In the genomic region with DNA sequence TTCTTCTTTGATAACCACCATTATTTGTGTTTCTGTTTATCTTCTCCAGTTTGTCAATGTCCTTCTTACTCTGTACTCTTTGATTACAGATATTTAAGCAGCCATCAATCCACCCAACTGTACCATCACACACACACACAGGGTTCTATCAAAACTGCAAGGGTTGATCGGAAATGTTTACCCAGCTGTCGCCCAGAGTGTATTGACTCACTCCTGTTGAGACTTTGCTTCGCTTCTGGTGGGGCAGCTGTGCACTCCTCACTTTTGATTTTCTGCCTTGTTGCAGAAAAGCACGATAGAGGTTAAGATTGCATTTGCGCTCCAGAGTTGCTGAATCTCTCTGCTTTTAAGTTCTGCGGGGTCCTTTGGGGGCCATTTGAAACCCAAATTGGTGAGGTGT, we compare ENCODE assay signal across 19 cellular contexts.
DNase-seq lines count a peak whose midpoint lies in the region; ATAC-seq, FAIRE-seq and TF ChIP-seq lines count a peak whose summit lies in the region.
"Had no signal": no experiment of that assay in that cellular context is flagged by ENCODE, and none has a peak within 500 bp of the region (broad histone marks: within the 10 kb centered on the region; RNA-seq: fewer than 3 reads in every experiment).

No MANE protein-coding gene starts in this region.

- DNase-seq in DMS 273 (lab: John Stamatoyannopoulos, UW; ENCODE audit: unreplicated experiment): peak; percentile 45
- DNase-seq in DMS 273 treated with DMSO at 0.1 percent for 48 hours (lab: John Stamatoyannopoulos, UW): no peak
- peak; percentile 93 for DNase-seq in NCI-H2171 treated with DMSO at 0.1 percent for 48 hours (lab: John Stamatoyannopoulos, UW)
- no peak for DNase-seq in activated T-helper 1 cell treated with anti-CD3 and anti-CD28 coated beads, Interleukin-12 subunit alpha, Interleukin-12 subunit beta, Interleukin-2, Interleukin-4 antibody, amounts not matched to agents 30 ng/mL and 10 ng/mL and 1 ng/mL, durations not matched to agents 14 hours and 24 hours and 36 hours (ENCODE audit: low spot score)
- no peak for DNase-seq in H54 (ENCODE audit: insufficient read length, low spot score)
- no peak for DNase-seq in OCI-M2 (lab: John Stamatoyannopoulos, UW; ENCODE audit: unreplicated experiment)
- DNase-seq: activated naive CD8-positive, alpha-beta T cell treated with anti-CD3 and anti-CD28 coated beads for 36 hours; Kasumi-1; lower lobe of right lung; naive B cell; PC-9; posterior cingulate gyrus; stimulated activated naive CD8-positive, alpha-beta T cell treated with anti-CD3 and anti-CD28 coated beads, Interleukin-15, Interleukin-2, amounts not matched to agents 100 U/mL and 50 U/mL, for 24 hours had no signal

- ATAC-seq in stimulated activated memory B cell treated with anti-CD40 and anti-IgM and Interleukin-4, amounts not matched to agents 10 μg/mL and 1 μg/mL and 100 μg/mL, for 72 hours: no peak
- no peak for ATAC-seq in HG02588 (IDR thresholded peaks at IDR 0.05; ENCODE audit: unreplicated experiment)
- ATAC-seq: esophagus mucosa; GM12878; lower lobe of right lung; SK-N-SH treated with all-trans-retinoic acid at 6 μM for 48 hours; stimulated activated naive CD8-positive, alpha-beta T cell treated with anti-CD3 and anti-CD28 coated beads, Interleukin-15, Interleukin-2, amounts not matched to agents 100 U/mL and 50 U/mL, for 24 hours had no signal

- H3K4me3 Mint-ChIP-seq in activated T-helper 1 cell treated with anti-CD3 and anti-CD28 coated beads, Interleukin-12 subunit alpha, Interleukin-12 subunit beta, Interleukin-2, Interleukin-4 antibody, amounts not matched to agents 30 ng/mL and 10 ng/mL and 1 ng/mL, durations not matched to agents 14 hours and 24 hours and 36 hours: no peak overlapping the region
- no peak overlapping the region for H3K4me3 Mint-ChIP-seq in stimulated activated memory B cell treated with anti-CD40 and anti-IgM and Interleukin-4, amounts not matched to agents 10 μg/mL and 1 μg/mL and 100 μg/mL, for 72 hours
- H3K4me3 Mint-ChIP-seq: activated naive CD8-positive, alpha-beta T cell treated with anti-CD3 and anti-CD28 coated beads for 36 hours; naive B cell had no signal

- H3K4me1 Mint-ChIP-seq in activated T-helper 1 cell treated with anti-CD3 and anti-CD28 coated beads, Interleukin-12 subunit alpha, Interleukin-12 subunit beta, Interleukin-2, Interleukin-4 antibody, amounts not matched to agents 30 ng/mL and 10 ng/mL and 1 ng/mL, durations not matched to agents 14 hours and 24 hours and 36 hours (ENCODE audit: low read depth): peaks cover 66% of the 10 kb centered on the region
- H3K4me1 Mint-ChIP-seq in stimulated activated memory B cell treated with anti-CD40 and anti-IgM and Interleukin-4, amounts not matched to agents 10 μg/mL and 1 μg/mL and 100 μg/mL, for 72 hours: peaks cover 75% of the 10 kb centered on the region

- peaks cover 6% of the 10 kb centered on the region for H3K9me3 Mint-ChIP-seq in activated T-helper 1 cell treated with anti-CD3 and anti-CD28 coated beads, Interleukin-12 subunit alpha, Interleukin-12 subunit beta, Interleukin-2, Interleukin-4 antibody, amounts not matched to agents 30 ng/mL and 10 ng/mL and 1 ng/mL, durations not matched to agents 14 hours and 24 hours and 36 hours
- peaks cover 5% of the 10 kb centered on the region for H3K9me3 Mint-ChIP-seq in stimulated activated memory B cell treated with anti-CD40 and anti-IgM and Interleukin-4, amounts not matched to agents 10 μg/mL and 1 μg/mL and 100 μg/mL, for 72 hours
- H3K9me3 Mint-ChIP-seq: naive B cell had no signal

- no peak for FAIRE-seq in H54 (lab: Jason Lieb, UNC)
- FAIRE-seq: G401.6, GM12878 had no signal

- H3K27me3 Mint-ChIP-seq in activated T-helper 1 cell treated with anti-CD3 and anti-CD28 coated beads, Interleukin-12 subunit alpha, Interleukin-12 subunit beta, Interleukin-2, Interleukin-4 antibody, amounts not matched to agents 30 ng/mL and 10 ng/mL and 1 ng/mL, durations not matched to agents 14 hours and 24 hours and 36 hours (ENCODE audit: insufficient read depth): peaks cover 11% of the 10 kb centered on the region
- H3K27me3 Mint-ChIP-seq in stimulated activated memory B cell treated with anti-CD40 and anti-IgM and Interleukin-4, amounts not matched to agents 10 μg/mL and 1 μg/mL and 100 μg/mL, for 72 hours: no peaks in the 10 kb centered on the region
- H3K27me3 Mint-ChIP-seq: naive B cell had no signal

- H3K36me3 Mint-ChIP-seq in activated T-helper 1 cell treated with anti-CD3 and anti-CD28 coated beads, Interleukin-12 subunit alpha, Interleukin-12 subunit beta, Interleukin-2, Interleukin-4 antibody, amounts not matched to agents 30 ng/mL and 10 ng/mL and 1 ng/mL, durations not matched to agents 14 hours and 24 hours and 36 hours (ENCODE audit: low read depth): peaks cover 11% of the 10 kb centered on the region
- peaks cover 38% of the 10 kb centered on the region for H3K36me3 Mint-ChIP-seq in stimulated activated memory B cell treated with anti-CD40 and anti-IgM and Interleukin-4, amounts not matched to agents 10 μg/mL and 1 μg/mL and 100 μg/mL, for 72 hours

- TF ChIP-seq POLR2A in H54 (IDR thresholded peaks at IDR 0.05; ENCODE audit: low read depth, low read length): no peak

- peak overlapping the region; percentile 61 for H3K27ac Mint-ChIP-seq in activated T-helper 1 cell treated with anti-CD3 and anti-CD28 coated beads, Interleukin-12 subunit alpha, Interleukin-12 subunit beta, Interleukin-2, Interleukin-4 antibody, amounts not matched to agents 30 ng/mL and 10 ng/mL and 1 ng/mL, durations not matched to agents 14 hours and 24 hours and 36 hours
- H3K27ac Mint-ChIP-seq in stimulated activated memory B cell treated with anti-CD40 and anti-IgM and Interleukin-4, amounts not matched to agents 10 μg/mL and 1 μg/mL and 100 μg/mL, for 72 hours: peak overlapping the region; percentile 83
- H3K27ac Mint-ChIP-seq: activated naive CD8-positive, alpha-beta T cell treated with anti-CD3 and anti-CD28 coated beads for 36 hours had no signal

- intact Hi-C loops in activated T-helper 1 cell treated with anti-CD3 and anti-CD28 coated beads, Interleukin-12 subunit alpha, Interleukin-12 subunit beta, Interleukin-2, Interleukin-4 antibody, amounts not matched to agents 30 ng/mL and 10 ng/mL and 1 ng/mL, durations not matched to agents 14 hours and 24 hours and 36 hours (cut with micrococcal nuclease): loop anchor here (1.0 to 10.0 kb wide), 2 partner anchors 10 to 532 kb away; no protein-coding TSS in a partner anchor

Comparison
In these comparisons a context has a peak if more than half of its experiments do, and no peak if none do; other contexts are left out.
1. DNase-seq: peak in DMS 273 (single experiment) and NCI-H2171 treated with DMSO at 0.1 percent for 48 hours (single experiment); none in DMS 273 treated with DMSO at 0.1 percent for 48 hours (single experiment), activated T-helper 1 cell treated with anti-CD3 and anti-CD28 coated beads, Interleukin-12 subunit alpha, Interleukin-12 subunit beta, Interleukin-2, Interleukin-4 antibody, amounts not matched to agents 30 ng/mL and 10 ng/mL and 1 ng/mL, durations not matched to agents 14 hours and 24 hours and 36 hours (single experiment), H54 (single experiment) and OCI-M2 (single experiment).